1 cellular context compared by ENCODE assay signal in genomic region chr12:54378791-54379400, GRCh38.
A peak's percentile ranks its signal among the peaks of the same experiment; 100 is the strongest.
TF ChIP-seq lines count a peak whose summit lies in the region.

No MANE protein-coding gene starts in this region.

TF ChIP-seq in H1, 55 proteins besides CTCF, POLR2A, EP300 and RAD21:
- TF ChIP-seq KDM4A (IDR thresholded peaks at IDR 0.05; ENCODE audit: low read depth, low read length, severe bottlenecking) (peak; percentile 43), KDM5A (IDR thresholded peaks at IDR 0.05; ENCODE audit: low read length) (no peak), SIX5 (IDR thresholded peaks at IDR 0.05; ENCODE audit: low read depth, low read length) (no peak)
